In the genomic region with DNA sequence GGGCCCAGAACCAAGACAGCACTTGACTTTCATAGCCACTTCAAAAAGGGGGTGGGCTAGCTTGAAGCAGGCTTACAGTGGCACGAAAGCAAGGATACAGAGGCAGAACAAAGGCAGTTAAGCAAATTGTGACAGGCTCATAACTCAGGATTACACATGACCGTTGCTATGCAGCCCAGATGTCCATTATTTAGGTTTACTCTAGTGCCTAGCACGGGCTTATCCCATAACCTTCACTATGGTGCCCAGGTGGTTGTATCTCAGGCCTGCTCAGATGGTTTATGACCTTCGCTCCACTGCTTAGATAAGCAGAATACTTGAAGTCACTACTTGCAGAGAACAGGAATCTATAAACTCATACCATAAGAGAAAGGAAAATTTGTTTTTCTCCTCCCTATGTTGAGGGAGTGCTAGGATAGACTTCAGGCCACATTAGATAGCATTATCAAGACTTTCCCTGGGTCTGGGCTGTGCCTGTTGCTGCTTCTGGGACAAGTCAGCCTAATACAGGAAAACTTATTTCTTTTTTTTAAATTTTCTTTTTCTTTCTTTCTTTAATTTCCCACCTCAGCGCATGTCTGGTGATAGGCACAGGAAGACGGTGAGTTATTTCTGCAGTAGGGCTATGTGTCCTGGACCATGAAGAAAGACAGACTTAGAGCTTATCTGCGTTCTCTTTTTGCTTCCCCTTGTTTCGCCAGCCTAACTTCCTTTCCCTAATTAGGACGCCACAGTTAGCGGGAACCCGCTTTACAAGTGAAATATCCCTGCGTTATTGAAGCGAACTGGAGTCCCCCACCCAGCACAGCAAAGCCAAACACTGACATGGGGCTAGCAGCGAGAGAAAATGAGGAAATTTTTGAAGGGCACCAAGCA, we compare ENCODE assay signal across 1 cellular context.
TF ChIP-seq lines count a peak whose summit lies in the region.

No MANE protein-coding gene starts in this region.

TF ChIP-seq in K562, 482 proteins besides CTCF, POLR2A, EP300 and RAD21:
- TF ChIP-seq MEIS2 (IDR thresholded peaks at IDR 0.05; ENCODE audit: partially characterized antibody) (peak; percentile 26), FOXP4 (CRISPR knock-in tag; IDR thresholded peaks at IDR 0.05; ENCODE audit: borderline replicate concordance) (no peak), ZNF586 (CRISPR knock-in tag; conservative IDR thresholded peaks at IDR 0.05) (no peak), ZNF707 (CRISPR knock-in tag; conservative IDR thresholded peaks at IDR 0.05) (no peak), RBM15 (IDR thresholded peaks at IDR 0.05; ENCODE audit: insufficient read depth, low read length) (no peak)
- TF ChIP-seq, protein P1, sequence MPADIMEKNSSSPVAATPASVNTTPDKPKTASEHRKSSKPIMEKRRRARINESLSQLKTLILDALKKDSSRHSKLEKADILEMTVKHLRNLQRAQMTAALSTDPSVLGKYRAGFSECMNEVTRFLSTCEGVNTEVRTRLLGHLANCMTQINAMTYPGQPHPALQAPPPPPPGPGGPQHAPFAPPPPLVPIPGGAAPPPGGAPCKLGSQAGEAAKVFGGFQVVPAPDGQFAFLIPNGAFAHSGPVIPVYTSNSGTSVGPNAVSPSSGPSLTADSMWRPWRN (IDR thresholded peaks at IDR 0.05; ENCODE audit: low read depth), result no peak
